34 cellular contexts compared by ENCODE assay signal in the genomic region with DNA sequence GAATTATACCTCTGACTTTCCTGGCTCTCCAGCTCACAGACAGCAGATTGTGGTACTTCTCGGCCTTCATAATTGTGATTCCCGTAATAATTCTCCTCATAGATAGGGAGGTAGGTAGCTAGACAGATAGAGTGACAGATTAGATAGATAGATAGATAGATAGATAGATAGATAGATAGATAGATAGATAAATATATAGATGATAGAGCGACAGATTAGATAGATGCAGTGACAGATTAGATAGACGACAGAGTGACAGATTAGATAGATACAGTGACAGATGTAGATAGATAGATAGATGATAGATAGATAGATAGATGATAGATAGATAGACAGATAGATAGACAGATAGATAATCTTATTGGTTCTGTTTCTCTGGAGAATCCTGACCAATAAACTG.
"Had no signal": no experiment of that assay in that cellular context is flagged by ENCODE, and none has a peak within 500 bp of the region (broad histone marks: within the 10 kb centered on the region; RNA-seq: fewer than 3 reads in every experiment).

No MANE protein-coding gene starts in this region.

- H3K4me1 ChIP-seq: adrenal gland, ascending aorta, body of pancreas, breast epithelium had no signal

- DNase-seq: activated effector memory CD4-positive, alpha-beta T cell treated with anti-CD3 and anti-CD28 coated beads, Interleukin-2, amount 50 U/mL, for 16 hours; activated effector memory CD4-positive, alpha-beta T cell treated with Interleukin-2 at 50 U/mL for 16 hours; activated gamma-delta T cell; activated gamma-delta T cell treated with Interleukin-2 at 50 U/mL for 16 hours; activated naive CD4-positive, alpha-beta T cell; activated naive CD4-positive, alpha-beta T cell treated with anti-CD3 and anti-CD28 coated beads for 36 hours; activated naive CD4-positive, alpha-beta T cell treated with anti-CD3 and anti-CD28 coated beads, Interleukin-2, amount 10 ng/mL, durations not matched to agents 7 days and 5 days; activated naive CD4-positive, alpha-beta T cell treated with anti-CD3 and anti-CD28 coated beads, Interleukin-2, amount 50 U/mL, for 16 hours; activated naive CD4-positive, alpha-beta T cell treated with Interleukin-2 at 50 U/mL for 16 hours; activated naive CD8-positive, alpha-beta T cell treated with anti-CD3 and anti-CD28 coated beads for 36 hours; activated naive CD8-positive, alpha-beta T cell treated with anti-CD3 and anti-CD28 coated beads, Interleukin-2, amount 10 ng/mL, durations not matched to agents 7 days and 5 days; activated naive CD8-positive, alpha-beta T cell treated with anti-CD3 and anti-CD28 coated beads, Interleukin-2, amount 50 U/mL, for 24 hours; activated T-cell treated with anti-CD3 and anti-CD28 coated beads, Interleukin-2, amount 50 U/mL, for 1 hour; activated T-cell treated with anti-CD3 and anti-CD28 coated beads, Interleukin-2, amount 50 U/mL, for 24 hours; activated T-cell treated with anti-CD3 and anti-CD28 coated beads, Interleukin-2, amount 50 U/mL, for 4 hours; activated T-cell treated with anti-CD3 and anti-CD28 coated beads, Interleukin-2, amount 50 U/mL, for 48 hours; activated T-cell treated with anti-CD3 and anti-CD28 coated beads, Interleukin-2, amount 50 U/mL, for 72 hours; adrenal gland; amniotic stem cell; amygdala; anterior cingulate cortex; aorta; body of pancreas; brain microvascular endothelial cell; caudate nucleus; central memory CD4-positive, alpha-beta T cell; cerebellar nuclear complex had no signal

- FAIRE-seq: astrocyte, bronchial epithelial cell had no signal

- H3K4me3 ChIP-seq: adrenal gland, ascending aorta, body of pancreas, breast epithelium, cardiac muscle cell had no signal

- H3K27ac ChIP-seq: adrenal gland, ascending aorta, body of pancreas, brain microvascular endothelial cell, breast epithelium, cardiac muscle cell had no signal

- H3K36me3 ChIP-seq: adrenal gland, ascending aorta, brain microvascular endothelial cell, breast epithelium, cardiac muscle cell had no signal

- ATAC-seq: activated naive CD4-positive, alpha-beta T cell treated with anti-CD3 and anti-CD28 coated beads, Interleukin-2, amount 50 U/mL, for 72 hours; activated naive CD8-positive, alpha-beta T cell treated with anti-CD3 and anti-CD28 coated beads, Interleukin-2, amount 50 U/mL, for 24 hours; activated T-cell treated with anti-CD3 and anti-CD28 coated beads, Interleukin-2, amount 50 U/mL, for 4 hours; activated T-cell treated with anti-CD3 and anti-CD28 coated beads, Interleukin-2, amount 50 U/mL, for 72 hours; activated T-helper 17 cell treated with anti-CD3 and anti-CD28 coated beads, Interleukin-2, amount 50 U/mL, for 72 hours; body of pancreas had no signal

- H3K9me3 ChIP-seq: adrenal gland, ascending aorta, body of pancreas, breast epithelium had no signal

- H3K27me3 ChIP-seq: adrenal gland, ascending aorta, body of pancreas, brain microvascular endothelial cell, breast epithelium, cardiac muscle cell had no signal
